Comparison of ENCODE assay signal across 1 cellular context in the genomic region with DNA sequence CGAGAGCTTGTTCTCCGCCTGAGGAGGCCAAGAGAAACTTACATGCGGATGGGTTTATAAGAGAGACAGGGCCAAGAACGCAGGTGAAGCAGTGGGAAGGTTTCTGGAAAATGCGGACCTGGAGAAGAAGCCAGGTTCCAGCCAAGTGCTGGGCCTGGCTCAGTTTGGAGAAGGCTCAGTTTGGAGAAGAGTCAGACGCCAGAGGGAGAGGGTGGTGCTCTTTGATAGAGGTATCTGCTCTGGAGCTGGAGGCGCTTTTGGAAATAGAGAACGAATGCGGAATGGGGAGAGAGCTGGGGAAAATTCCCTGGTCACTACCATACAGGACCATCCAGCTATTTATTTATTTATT.
TF ChIP-seq lines count a peak whose summit lies in the region.

No MANE protein-coding gene starts in this region.

TF ChIP-seq in IMR-90, 13 proteins besides CTCF, POLR2A, EP300 and RAD21 (continued from another document):
- TF ChIP-seq, protein P1, sequence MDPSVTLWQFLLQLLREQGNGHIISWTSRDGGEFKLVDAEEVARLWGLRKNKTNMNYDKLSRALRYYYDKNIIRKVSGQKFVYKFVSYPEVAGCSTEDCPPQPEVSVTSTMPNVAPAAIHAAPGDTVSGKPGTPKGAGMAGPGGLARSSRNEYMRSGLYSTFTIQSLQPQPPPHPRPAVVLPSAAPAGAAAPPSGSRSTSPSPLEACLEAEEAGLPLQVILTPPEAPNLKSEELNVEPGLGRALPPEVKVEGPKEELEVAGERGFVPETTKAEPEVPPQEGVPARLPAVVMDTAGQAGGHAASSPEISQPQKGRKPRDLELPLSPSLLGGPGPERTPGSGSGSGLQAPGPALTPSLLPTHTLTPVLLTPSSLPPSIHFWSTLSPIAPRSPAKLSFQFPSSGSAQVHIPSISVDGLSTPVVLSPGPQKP (IDR thresholded peaks at IDR 0.05; ENCODE audit: borderline replicate concordance, low read depth, low read length): no peak
- TF ChIP-seq FOS (IDR thresholded peaks at IDR 0.05; ENCODE audit: low read depth, low read length): no peak
- TF ChIP-seq MXI1 (IDR thresholded peaks at IDR 0.05; ENCODE audit: borderline replicate concordance, low read depth, low read length): no peak
- TF ChIP-seq CHD1 (IDR thresholded peaks at IDR 0.05; ENCODE audit: low read depth, low read length): no peak
- TF ChIP-seq SMC3 (IDR thresholded peaks at IDR 0.05; ENCODE audit: low read depth, low read length): no peak
- no peak for TF ChIP-seq MAZ (IDR thresholded peaks at IDR 0.05; ENCODE audit: borderline replicate concordance, low read depth, low read length)
- TF ChIP-seq RFX5 (IDR thresholded peaks at IDR 0.05; ENCODE audit: low read depth, low read length): no peak
